ENCODE assay signal across 15 cellular contexts in genomic region chr2:36389081-36389480, GRCh38. TPM values are rescaled to one million over a fixed set of nuclear protein-coding genes. Genes with fewer than 3 reads are reported as not detected.
DNase-seq lines count a peak whose midpoint lies in the region; ATAC-seq, FAIRE-seq and TF ChIP-seq lines count a peak whose summit lies in the region.
"Had no signal": no experiment of that assay in that cellular context is flagged by ENCODE, and none has a peak within 500 bp of the region (broad histone marks: within the 10 kb centered on the region; RNA-seq: fewer than 3 reads in every experiment).

No MANE protein-coding gene starts in this region.

- no peaks in the 10 kb centered on the region for H3K36me3 ChIP-seq in heart right ventricle
- no peaks in the 10 kb centered on the region for H3K36me3 ChIP-seq in pancreas
- H3K36me3 ChIP-seq: ovary had no signal

- ATAC-seq in heart right ventricle (peak in 6 of 8 donors; percentile 40 to 76 (median 58)), pancreas (peak in 3 of 4 donors; percentile 58 to 69 (median 67)), HG02759 (IDR thresholded peaks at IDR 0.05; ENCODE audit: unreplicated experiment) (no peak)
- ATAC-seq: T-cell had no signal

- no peaks in the 10 kb centered on the region for H3K27me3 ChIP-seq in heart right ventricle
- H3K27me3 ChIP-seq in pancreas: no peaks in the 10 kb centered on the region
- H3K27me3 ChIP-seq: ovary had no signal

- peak; percentile 58 for DNase-seq in Daoy (ENCODE audit: low read depth)
- peak; percentile 83 for DNase-seq in amniotic epithelial cell (ENCODE audit: low read depth)
- no peak for DNase-seq in heart right ventricle
- DNase-seq in pancreas: no peak
- no peak for DNase-seq in activated CD8-positive, alpha-beta memory T cell treated with anti-CD3 and anti-CD28 coated beads, Interleukin-2, amount 50 U/mL, for 48 hours
- no peak for DNase-seq in H4 (ENCODE audit: low spot score)
- no peak for DNase-seq in posterior vena cava (ENCODE audit: low spot score)
- DNase-seq: C1 segment of cervical spinal cord; central memory CD4-positive, alpha-beta T cell; head of caudate nucleus; KG1; NCI-H446 treated with DMSO at 0.1 percent for 48 hours; ovary; T-cell had no signal

- H3K9me3 ChIP-seq in heart right ventricle (no peaks in the 10 kb centered on the region), pancreas (no peaks in the 10 kb centered on the region)
- H3K9me3 ChIP-seq: ovary had no signal

- H3K27ac ChIP-seq in heart right ventricle (peak overlapping the region in 6 of 10 donors; percentile 2 to 66 (median 30)), pancreas (peak overlapping the region in 2 of 4 donors; percentile 5 to 50)
- H3K27ac ChIP-seq: ovary had no signal

- intact Hi-C loops in heart right ventricle (cut with DNase I): no loop called here
- intact Hi-C loops in pancreas (cut with DNase I): no loop called here
- intact Hi-C loops in posterior vena cava (cut with DNase I): no loop called here

- TF ChIP-seq CTCF in heart right ventricle (IDR thresholded peaks at IDR 0.05) (no peak), pancreas (IDR thresholded peaks at IDR 0.05) (no peak)

- no peak for FAIRE-seq in pancreas (lab: Jason Lieb, UNC)

- H3K4me1 ChIP-seq in heart right ventricle (peaks cover 6 to 83% (median 51%) of the 10 kb centered on the region in 9 donors), pancreas (peaks cover 0 to 7% (median 0%) of the 10 kb centered on the region in 3 donors)

- 14 to 20% methylated on average over 4 of the region's 4 CpGs for whole genome bisulfite sequencing in heart right ventricle, 2 donors
- WGBS in pancreas, 2 donors: 27 to 38% methylated on average over 4 of the region's 4 CpGs

- peak overlapping the region in 1 of 10 donors; percentile 6 for H3K4me3 ChIP-seq in heart right ventricle
- H3K4me3 ChIP-seq in pancreas: no peak overlapping the region
- H3K4me3 ChIP-seq: ovary had no signal

RNA-seq across cellular contexts. Expression of gene CRIM1, which starts 33.5 kb away (rescaled TPM):
- total RNA-seq in Daoy (2014; rRNA removed; shearing (Covaris generic)): 81.5 and 95.4 TPM in 2 replicates
- total RNA-seq in heart right ventricle (10 to 100 TPM; 35.1 to 83.6 (median 66.5) TPM), pancreas (10 to 100 TPM; 15.9 to 29.1 (median 22.5) TPM), posterior vena cava (100 to 1,000 TPM; 103 to 143 TPM)
- polyA plus RNA-seq in heart right ventricle (10 to 100 TPM; 14.1 to 21.4 TPM), pancreas (10 to 100 TPM in 1 of 2 donors, 1 to 10 TPM in 1; 5.2 to 14.7 TPM)
- 8.3 and 8.8 TPM in 2 replicates for total RNA-seq in H4 (2014; rRNA removed; shearing (Covaris generic))

Comparison
In these comparisons a context has a peak if more than half of its experiments do, and no peak if none do; other contexts are left out.
1. DNase-seq: peak in Daoy (single experiment) and amniotic epithelial cell (single experiment); none in heart right ventricle (0 of 2), pancreas (0 of 6), activated CD8-positive, alpha-beta memory T cell treated with anti-CD3 and anti-CD28 coated beads, Interleukin-2, amount 50 U/mL, for 48 hours (single experiment), H4 (single experiment) and posterior vena cava (single experiment).